ENCODE assay signal across 8 cellular contexts in genomic region chr22:23144926-23145906, GRCh38. TPM values are rescaled to one million over a fixed set of nuclear protein-coding genes. Genes with fewer than 3 reads are reported as not detected.
DNase-seq lines count a peak whose midpoint lies in the region; ATAC-seq, FAIRE-seq and TF ChIP-seq lines count a peak whose summit lies in the region.

A gene with protein sequence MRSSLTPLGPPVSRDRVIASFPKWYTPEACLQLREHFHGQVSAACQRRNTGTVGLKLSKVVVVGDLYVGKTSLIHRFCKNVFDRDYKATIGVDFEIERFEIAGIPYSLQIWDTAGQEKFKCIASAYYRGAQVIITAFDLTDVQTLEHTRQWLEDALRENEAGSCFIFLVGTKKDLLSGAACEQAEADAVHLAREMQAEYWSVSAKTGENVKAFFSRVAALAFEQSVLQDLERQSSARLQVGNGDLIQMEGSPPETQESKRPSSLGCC (plus strand): TSS chr22:23145477. CDS start chr22:23146617, 1,140 bp downstream.

- no peaks in the 10 kb centered on the region for H3K79me2 ChIP-seq in H1 (ENCODE audit: control insufficient read depth in 1 of 2, insufficient read depth in 2 of 2, low read length in 2 of 2)

- H2BK20ac ChIP-seq in H1 (ENCODE audit: low read length) = no peak within 1 kb of the TSS

- no peak within 1 kb of the TSS for H2AK5ac ChIP-seq in H1 (ENCODE audit: low read depth, low read length)

- H4K91ac ChIP-seq in H1 (replicated peaks; ENCODE audit: insufficient read length, low read length) = no peak within 1 kb of the TSS

- H4K20me1 ChIP-seq in H1 (replicated peaks in 1 of 2; ENCODE audit: control insufficient read depth in 1 of 2, insufficient read depth in 2 of 2, low read length in 2 of 2) = no peaks in the 10 kb centered on the region

- H2AFZ ChIP-seq in H1 (ENCODE audit: low read length) = no peak within 1 kb of the TSS

- H3K27me3 ChIP-seq in H1 (replicated peaks in 1 of 4; ENCODE audit: control insufficient read depth in 3 of 4, extremely low read depth in 1 of 4, insufficient read depth in 3 of 4, low read length in 3 of 4) = peaks cover 0 to 14% (median 7%) of the 10 kb centered on the region in 4 experiments; a peak in 5 of 7 replicates

- peak within 1 kb of the TSS; percentile 56 to 92 for H3K4me2 ChIP-seq in H1 (ENCODE audit: insufficient read depth in 1 of 2, low read depth in 2 of 2, low read length in 2 of 2)

- no peak within 1 kb of the TSS for H3K27ac ChIP-seq in H1 (ENCODE audit: low read depth, low read length)

- CTCF ChIA-PET in H1 (lab: Charles Lee; ENCODE audit: partially characterized antibody) = interaction anchor here (0.5 to 5.8 kb wide), 8 partner anchors 11 to 189 kb away, joined by 3 to 49 read pairs (median 3); no protein-coding TSS in a partner anchor

- no peak for TF ChIP-seq POLR2A in H1 (IDR thresholded peaks at IDR 0.05; ENCODE audit: control extremely low read depth in 1 of 2, low read depth in 2 of 2, low read length in 2 of 2)

- no peak for TF ChIP-seq CTCF in H1 (IDR thresholded peaks at IDR 0.05; ENCODE audit: control extremely low read depth in 1 of 3, insufficient read depth in 1 of 3, low read depth in 1 of 3, low read length in 3 of 3)

- H2BK12ac ChIP-seq in H1 (ENCODE audit: low read depth, low read length) = no peak within 1 kb of the TSS

- POLR2A ChIA-PET in H1 (lab: Charles Lee; ENCODE audit: partially characterized antibody) = interaction anchor here (1.5 to 2.1 kb wide), 2 partner anchors 11 to 12 kb away, joined by 3 to 6 read pairs; no protein-coding TSS in a partner anchor

- no peak within 1 kb of the TSS for H2BK120ac ChIP-seq in H1 (replicated peaks; ENCODE audit: low read depth, low read length)

- no peak for TF ChIP-seq EP300 in H1 (IDR thresholded peaks at IDR 0.05; ENCODE audit: borderline replicate concordance in 1 of 2, low read depth in 2 of 2, low read length in 2 of 2)

- H3K14ac ChIP-seq in H1 (ENCODE audit: insufficient read length) = no peak within 1 kb of the TSS

- TF ChIP-seq RAD21 in H1 (IDR thresholded peaks at IDR 0.05 in 1 of 2, conservative IDR thresholded peaks at IDR 0.05 in 1 of 2; ENCODE audit: low read depth in 2 of 2, low read length in 2 of 2) = no peak

- 0 out of 2 replicates have a peak within 1 kb of the TSS, but pooled peaks have one; percentile 54 for H2BK5ac ChIP-seq in H1 (ENCODE audit: low read depth, low read length)

- H3K79me1 ChIP-seq in H1 (ENCODE audit: low read depth, low read length) = no peaks in the 10 kb centered on the region

- DNase-seq in COLO668 (lab: John Stamatoyannopoulos, UW; ENCODE audit: unreplicated experiment) = peak; percentile 99
- DNase-seq in NCI-H82 treated with DMSO at 0.1 percent for 48 hours (lab: John Stamatoyannopoulos, UW; ENCODE audit: unreplicated experiment) = peak; percentile 33
- DNase-seq in activated CD8-positive, alpha-beta memory T cell treated with anti-CD3 and anti-CD28 coated beads, Interleukin-2, amount 50 U/mL, for 24 hours (ENCODE audit: extremely low read depth) = peak; percentile 68
- DNase-seq in H1 (ENCODE audit: low read depth in 1 of 2, low spot score in 2 of 2) = peak; percentile 96 to 98
- peak; percentile 97 to 99 for DNase-seq in lung microvascular endothelial cell (ENCODE audit: low read depth in 2 of 2)
- DNase-seq in stimulated activated CD4-positive, alpha-beta T cell treated with anti-CD3 and anti-CD28 coated beads, Interleukin-4, amount 100 ng/mL, for 48 hours (ENCODE audit: low read depth in 2 of 2) = peak; percentile 74 to 85

- H3K4me3 ChIP-seq in H1 (ENCODE audit: extremely low read depth in 1 of 4, insufficient read depth in 2 of 4, low read depth in 3 of 4, low read length in 4 of 4) = peak within 1 kb of the TSS; percentile 33 to 65 (median 59)

- H3K18ac ChIP-seq in H1 (ENCODE audit: extremely low read depth, low read length) = no peak within 1 kb of the TSS; the same call in 1 of the 2 replicates

- H3K23ac ChIP-seq in H1 (ENCODE audit: insufficient read length) = no peak within 1 kb of the TSS

- peak; percentile 45 for FAIRE-seq in H1 (lab: Jason Lieb, UNC)

- H3K56ac ChIP-seq in H1 (replicated peaks; ENCODE audit: insufficient read length, low read depth, low read length) = no peak within 1 kb of the TSS

- peaks cover 6% of the 10 kb centered on the region; the same call in 1 of the 2 replicates for H3K23me2 ChIP-seq in H1 (ENCODE audit: low read depth, low read length)

- ATAC-seq in HG03159 (IDR thresholded peaks at IDR 0.05; ENCODE audit: unreplicated experiment) (peak; percentile 43), GM21423 (IDR thresholded peaks at IDR 0.05; ENCODE audit: unreplicated experiment) (no peak)

- H3K9ac ChIP-seq in H1 (replicated peaks in 1 of 4; ENCODE audit: extremely low read depth in 1 of 4, low read depth in 3 of 4, low read length in 3 of 4) = peak within 1 kb of the TSS in 1 of 4 experiments; percentile 20; a peak in 2 of 7 replicates

- H3K4ac ChIP-seq in H1 (replicated peaks; ENCODE audit: insufficient read length, low read depth, low read length) = no peak within 1 kb of the TSS

- H4K8ac ChIP-seq in H1 (ENCODE audit: extremely low read depth, insufficient read depth, low read length) = peak within 1 kb of the TSS; percentile 90

- H3K4me1 ChIP-seq in H1 (replicated peaks in 1 of 4; ENCODE audit: control insufficient read depth in 3 of 4, insufficient read depth in 4 of 4, low read length in 3 of 4) = peaks cover 0 to 21% (median 9%) of the 10 kb centered on the region in 4 experiments; a peak in 5 of 7 replicates

- no peaks in the 10 kb centered on the region for H3K9me3 ChIP-seq in H1 (ENCODE audit: insufficient read depth in 2 of 2, low read depth in 1 of 2, low read length in 1 of 2)

- no peak within 1 kb of the TSS for H2BK15ac ChIP-seq in H1 (ENCODE audit: low read length)

- H3K36me3 ChIP-seq in H1 (ENCODE audit: control insufficient read depth in 2 of 4, insufficient read depth in 4 of 4, low read length in 3 of 4) = no peaks in the 10 kb centered on the region

- H4K5ac ChIP-seq in H1 (ENCODE audit: insufficient read length, low read depth, low read length) = no peak within 1 kb of the TSS

- 9% methylated on average over 59 of the region's 62 CpGs; no CpG with 5 or more reads in 1 of the 2 experiments for WGBS in H1 (ENCODE audit: extremely low coverage in 1 of 2, insufficient coverage in 1 of 2, insufficient read length in 1 of 2, insufficient replicate concordance in 2 of 2, low coverage in 1 of 2, low lambda C conversion rate in 2 of 2, missing lambda C conversion rate in 1 of 2), 2 experiments

TF ChIP-seq in H1, 55 proteins besides CTCF, POLR2A, EP300 and RAD21:
- no peak for TF ChIP-seq TCF12 (IDR thresholded peaks at IDR 0.05; ENCODE audit: low read depth, low read length)
- TF ChIP-seq SP1 (IDR thresholded peaks at IDR 0.05; ENCODE audit: low read depth, low read length) = peak; percentile 45; the same call in 1 of the 2 replicates
- 0 out of 2 replicates have a peak, but pooled peaks have one; percentile 17 for TF ChIP-seq CREB1 (IDR thresholded peaks at IDR 0.05)
- 0 out of 4 replicates have a peak, but pooled peaks of 1 of the 2 experiments have one; percentile 83 for TF ChIP-seq HDAC2 (IDR thresholded peaks at IDR 0.05; ENCODE audit: borderline replicate concordance in 1 of 2, low read depth in 2 of 2, low read length in 2 of 2)
- TF ChIP-seq, protein P1, sequence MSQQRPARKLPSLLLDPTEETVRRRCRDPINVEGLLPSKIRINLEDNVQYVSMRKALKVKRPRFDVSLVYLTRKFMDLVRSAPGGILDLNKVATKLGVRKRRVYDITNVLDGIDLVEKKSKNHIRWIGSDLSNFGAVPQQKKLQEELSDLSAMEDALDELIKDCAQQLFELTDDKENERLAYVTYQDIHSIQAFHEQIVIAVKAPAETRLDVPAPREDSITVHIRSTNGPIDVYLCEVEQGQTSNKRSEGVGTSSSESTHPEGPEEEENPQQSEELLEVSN (IDR thresholded peaks at IDR 0.05) = peak; percentile 70
- TF ChIP-seq MAX (IDR thresholded peaks at IDR 0.05) = peak; percentile 73
- TF ChIP-seq PHF8 (conservative IDR thresholded peaks at IDR 0.05; ENCODE audit: low read depth, low read length) = no peak
- TF ChIP-seq KDM4A (IDR thresholded peaks at IDR 0.05; ENCODE audit: low read depth, low read length, severe bottlenecking) = peak; percentile 52
- peak; percentile 84; the same call in 1 of the 2 replicates for TF ChIP-seq EGR1 (IDR thresholded peaks at IDR 0.05; ENCODE audit: borderline replicate concordance, low read depth, low read length)
- TF ChIP-seq ASH2L (IDR thresholded peaks at IDR 0.05; ENCODE audit: low read length) = peak; percentile 20
- peak in 1 of 2 experiments; percentile 92; a peak in 2 of 4 replicates for TF ChIP-seq SIN3A (conservative IDR thresholded peaks at IDR 0.05 in 1 of 2, IDR thresholded peaks at IDR 0.05 in 1 of 2; ENCODE audit: low read depth in 1 of 2, low read length in 2 of 2)
- TF ChIP-seq RBBP5 (IDR thresholded peaks at IDR 0.05; ENCODE audit: borderline replicate concordance, low read depth, low read length) = 0 out of 2 replicates have a peak, but pooled peaks have one; percentile 46
- no peak for TF ChIP-seq GABPA (IDR thresholded peaks at IDR 0.05; ENCODE audit: borderline replicate concordance, insufficient read depth, low read length)

RNA-seq across cellular contexts. Expression of the gene that starts here (rescaled TPM):
- 1.0 and 1.1 TPM in 2 replicates for total RNA-seq in H1 (2021; fragmentation: NEBNext Ultra II Directional; extraction: Animal tissue kit (Norgen Biotek cat#: 25700))
- polyA plus RNA-seq in H1 (2011; rRNA removed) = 1.4 and 1.5 TPM in 2 replicates
- 0.75 TPM for polyA plus RNA-seq in H1 (2011; cell fraction: cytosol; rRNA removed)
- polyA plus RNA-seq in H1 (2011; cell fraction: nucleus; rRNA removed) = 0.86 TPM
- polyA plus RNA-seq in H1 (2012, experiment 1 of 2) = 0.84 to 1.0 TPM (median 0.98 TPM) in 4 replicates
- 0.87 TPM for polyA plus RNA-seq in H1 (2012, experiment 2 of 2)
- 0.79 TPM for polyA plus RNA-seq in H1 (2013, experiment 1 of 2)
- polyA plus RNA-seq in H1 (2013, experiment 2 of 2) = 0.79 TPM
- 1.0 and 1.5 TPM in 2 replicates for polyA minus RNA-seq in H1 (2011; rRNA and poly(A)+ RNA removed)
- 0.44 TPM for polyA minus RNA-seq in H1 (2011; cell fraction: cytosol; rRNA and poly(A)+ RNA removed)
- 0.70 TPM for polyA minus RNA-seq in H1 (2011; cell fraction: nucleus; rRNA and poly(A)+ RNA removed)
- 0.20 and 0.44 TPM in 2 replicates for total RNA-seq in lung microvascular endothelial cell

Comparison
In these comparisons a context has a peak if more than half of its experiments do, and no peak if none do; other contexts are left out.
1. Peak in DNase-seq in lung microvascular endothelial cell; RNA of the gene not detected or under 1 TPM.
2. DNase-seq: peak in every context shown above with its lines; median percentile 99 in COLO668; 98 in lung microvascular endothelial cell; 97 in H1; 80 in stimulated activated CD4-positive, alpha-beta T cell treated with anti-CD3 and anti-CD28 coated beads, Interleukin-4, amount 100 ng/mL, for 48 hours; 68 in activated CD8-positive, alpha-beta memory T cell treated with anti-CD3 and anti-CD28 coated beads, Interleukin-2, amount 50 U/mL, for 24 hours; 33 in NCI-H82 treated with DMSO at 0.1 percent for 48 hours.